In genomic region chr7:135939268-135939667, GRCh38 we compare ENCODE assay signal across 1 cellular context.
TF ChIP-seq lines count a peak whose summit lies in the region.

No MANE protein-coding gene starts in this region.

TF ChIP-seq in K562, 482 proteins besides CTCF, POLR2A, EP300 and RAD21 (continued from another document and continues in another):
- TF ChIP-seq CHD7 (IDR thresholded peaks at IDR 0.05; ENCODE audit: low read depth, low read length) (no peak), RBM15 (IDR thresholded peaks at IDR 0.05; ENCODE audit: insufficient read depth, low read length) (no peak), ZNF655 (CRISPR knock-in tag; IDR thresholded peaks at IDR 0.05) (no peak), DACH1 (IDR thresholded peaks at IDR 0.05; ENCODE audit: partially characterized antibody) (peak; percentile 79), GTF2E2 (tag; IDR thresholded peaks at IDR 0.05) (no peak), HDGF (IDR thresholded peaks at IDR 0.05) (no peak), HEY1 (CRISPR knock-in tag; IDR thresholded peaks at IDR 0.05; ENCODE audit: borderline replicate concordance) (no peak), FOXJ2 (tag; IDR thresholded peaks at IDR 0.05) (peak; percentile 36; the same call in 1 of the 2 replicates), GTF2A2 (tag; IDR thresholded peaks at IDR 0.05) (no peak), ZMIZ1 (IDR thresholded peaks at IDR 0.05; ENCODE audit: low read depth in 2 of 2, low read length in 2 of 2) (0 out of 4 replicates have a peak, but pooled peaks of 1 of the 2 experiments have one; percentile 34), THAP7 (CRISPR knock-in tag; IDR thresholded peaks at IDR 0.05) (no peak), RBM22 (IDR thresholded peaks at IDR 0.05; ENCODE audit: low read depth, low read length, poor library complexity, severe bottlenecking) (no peak), HDAC1 (IDR thresholded peaks at IDR 0.05) (peak in 1 of 2 experiments; percentile 67; a peak in 1 of 4 replicates), SOX6 (IDR thresholded peaks at IDR 0.05) (peak; percentile 75), ZNF354B (CRISPR knock-in tag; IDR thresholded peaks at IDR 0.05) (no peak), ZC3H8 (IDR thresholded peaks at IDR 0.05) (no peak), SMARCC2 (IDR thresholded peaks at IDR 0.05; ENCODE audit: low read depth) (no peak), ZSCAN29 (IDR thresholded peaks at IDR 0.05) (no peak), FOXM1 (IDR thresholded peaks at IDR 0.05; ENCODE audit: low read depth) (no peak), FOXM1 (CRISPR knock-in tag; IDR thresholded peaks at IDR 0.05; ENCODE audit: low read depth) (no peak), TEAD4 (IDR thresholded peaks at IDR 0.05; ENCODE audit: low read length) (peak; percentile 59), TEAD4 (CRISPR knock-in tag; IDR thresholded peaks at IDR 0.05; ENCODE audit: borderline replicate concordance) (no peak), TAF1 (IDR thresholded peaks at IDR 0.05; ENCODE audit: control insufficient read depth, extremely low read depth, insufficient read depth, low read length, severe bottlenecking) (no peak), SIN3B (IDR thresholded peaks at IDR 0.05; ENCODE audit: low read depth) (no peak), RFX1 (IDR thresholded peaks at IDR 0.05) (no peak), HNRNPK (IDR thresholded peaks at IDR 0.05; ENCODE audit: low read depth, low read length, poor library complexity, severe bottlenecking) (no peak), E2F1 (CRISPR knock-in tag; IDR thresholded peaks at IDR 0.05) (no peak), ZNF764 (CRISPR knock-in tag; IDR thresholded peaks at IDR 0.05; ENCODE audit: low read depth) (no peak), ZNF316 (IDR thresholded peaks at IDR 0.05) (no peak)
- TF ChIP-seq, protein P1, sequence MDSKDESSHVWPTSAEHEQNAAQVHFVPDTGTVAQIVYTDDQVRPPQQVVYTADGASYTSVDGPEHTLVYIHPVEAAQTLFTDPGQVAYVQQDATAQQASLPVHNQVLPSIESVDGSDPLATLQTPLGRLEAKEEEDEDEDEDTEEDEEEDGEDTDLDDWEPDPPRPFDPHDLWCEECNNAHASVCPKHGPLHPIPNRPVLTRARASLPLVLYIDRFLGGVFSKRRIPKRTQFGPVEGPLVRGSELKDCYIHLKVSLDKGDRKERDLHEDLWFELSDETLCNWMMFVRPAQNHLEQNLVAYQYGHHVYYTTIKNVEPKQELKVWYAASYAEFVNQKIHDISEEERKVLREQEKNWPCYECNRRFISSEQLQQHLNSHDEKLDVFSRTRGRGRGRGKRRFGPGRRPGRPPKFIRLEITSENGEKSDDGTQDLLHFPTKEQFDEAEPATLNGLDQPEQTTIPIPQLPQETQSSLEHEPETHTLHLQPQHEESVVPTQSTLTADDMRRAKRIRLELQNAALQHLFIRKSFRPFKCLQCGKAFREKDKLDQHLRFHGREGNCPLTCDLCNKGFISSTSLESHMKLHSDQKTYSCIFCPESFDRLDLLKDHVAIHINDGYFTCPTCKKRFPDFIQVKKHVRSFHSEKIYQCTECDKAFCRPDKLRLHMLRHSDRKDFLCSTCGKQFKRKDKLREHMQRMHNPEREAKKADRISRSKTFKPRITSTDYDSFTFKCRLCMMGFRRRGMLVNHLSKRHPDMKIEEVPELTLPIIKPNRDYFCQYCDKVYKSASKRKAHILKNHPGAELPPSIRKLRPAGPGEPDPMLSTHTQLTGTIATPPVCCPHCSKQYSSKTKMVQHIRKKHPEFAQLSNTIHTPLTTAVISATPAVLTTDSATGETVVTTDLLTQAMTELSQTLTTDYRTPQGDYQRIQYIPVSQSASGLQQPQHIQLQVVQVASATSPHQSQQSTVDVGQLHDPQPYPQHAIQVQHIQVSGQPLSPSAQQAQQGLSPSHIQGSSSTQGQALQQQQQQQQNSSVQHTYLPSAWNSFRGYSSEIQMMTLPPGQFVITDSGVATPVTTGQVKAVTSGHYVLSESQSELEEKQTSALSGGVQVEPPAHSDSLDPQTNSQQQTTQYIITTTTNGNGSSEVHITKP (IDR thresholded peaks at IDR 0.05; ENCODE audit: partially characterized antibody): peak; percentile 17
- TF ChIP-seq, protein P2, sequence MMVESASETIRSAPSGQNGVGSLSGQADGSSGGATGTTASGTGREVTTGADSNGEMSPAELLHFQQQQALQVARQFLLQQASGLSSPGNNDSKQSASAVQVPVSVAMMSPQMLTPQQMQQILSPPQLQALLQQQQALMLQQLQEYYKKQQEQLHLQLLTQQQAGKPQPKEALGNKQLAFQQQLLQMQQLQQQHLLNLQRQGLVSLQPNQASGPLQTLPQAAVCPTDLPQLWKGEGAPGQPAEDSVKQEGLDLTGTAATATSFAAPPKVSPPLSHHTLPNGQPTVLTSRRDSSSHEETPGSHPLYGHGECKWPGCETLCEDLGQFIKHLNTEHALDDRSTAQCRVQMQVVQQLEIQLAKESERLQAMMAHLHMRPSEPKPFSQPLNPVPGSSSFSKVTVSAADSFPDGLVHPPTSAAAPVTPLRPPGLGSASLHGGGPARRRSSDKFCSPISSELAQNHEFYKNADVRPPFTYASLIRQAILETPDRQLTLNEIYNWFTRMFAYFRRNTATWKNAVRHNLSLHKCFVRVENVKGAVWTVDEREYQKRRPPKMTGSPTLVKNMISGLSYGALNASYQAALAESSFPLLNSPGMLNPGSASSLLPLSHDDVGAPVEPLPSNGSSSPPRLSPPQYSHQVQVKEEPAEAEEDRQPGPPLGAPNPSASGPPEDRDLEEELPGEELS (CRISPR knock-in tag; IDR thresholded peaks at IDR 0.05; ENCODE audit: borderline replicate concordance): no peak
